1 cellular context compared by ENCODE assay signal in genomic region chr9:108869092-108869725, GRCh38.
TF ChIP-seq lines count a peak whose summit lies in the region.

No MANE protein-coding gene starts in this region.

TF ChIP-seq in HepG2, 621 proteins besides CTCF, POLR2A, EP300 and RAD21 (continued from another document and continues in another):
- TF ChIP-seq ARID5B (CRISPR knock-in tag; IDR thresholded peaks at IDR 0.05), result peak; percentile 84
- no peak for TF ChIP-seq CEBPZ (IDR thresholded peaks at IDR 0.05; ENCODE audit: low read length)
- TF ChIP-seq ZFX (CRISPR knock-in tag; IDR thresholded peaks at IDR 0.05; ENCODE audit: low read depth), result 0 out of 2 replicates have a peak, but pooled peaks have one; percentile 40
- TF ChIP-seq ZNF616 (CRISPR knock-in tag; IDR thresholded peaks at IDR 0.05; ENCODE audit: low read depth), result no peak
- TF ChIP-seq PBX3 (CRISPR knock-in tag; IDR thresholded peaks at IDR 0.05; ENCODE audit: borderline replicate concordance), result no peak
- peak; percentile 53; the same call in 1 of the 2 replicates for TF ChIP-seq FOSL1 (CRISPR knock-in tag; IDR thresholded peaks at IDR 0.05; ENCODE audit: borderline replicate concordance)
- TF ChIP-seq ZNF564 (CRISPR knock-in tag; IDR thresholded peaks at IDR 0.05), result 0 out of 2 replicates have a peak, but pooled peaks have one; percentile 27
- TF ChIP-seq ZNF414 (CRISPR knock-in tag; IDR thresholded peaks at IDR 0.05), result 0 out of 2 replicates have a peak, but pooled peaks have one; percentile 65
- no peak for TF ChIP-seq TCF7L2 (IDR thresholded peaks at IDR 0.05; ENCODE audit: low read depth, low read length)
- no peak for TF ChIP-seq SNAPC5 (CRISPR knock-in tag; IDR thresholded peaks at IDR 0.05; ENCODE audit: borderline replicate concordance)
- no peak for TF ChIP-seq ZNF17 (CRISPR knock-in tag; IDR thresholded peaks at IDR 0.05)
- peak; percentile 88 for TF ChIP-seq SKIL (CRISPR knock-in tag; IDR thresholded peaks at IDR 0.05; ENCODE audit: borderline replicate concordance)
- no peak for TF ChIP-seq ZNF180 (CRISPR knock-in tag; IDR thresholded peaks at IDR 0.05; ENCODE audit: borderline replicate concordance, low read depth)
- TF ChIP-seq JUND (CRISPR knock-in tag; IDR thresholded peaks at IDR 0.05), result no peak
- no peak for TF ChIP-seq ZBTB33 (CRISPR knock-in tag; IDR thresholded peaks at IDR 0.05)
- TF ChIP-seq ZNF354B (CRISPR knock-in tag; IDR thresholded peaks at IDR 0.05), result no peak
- peak; percentile 88 for TF ChIP-seq SP5 (CRISPR knock-in tag; IDR thresholded peaks at IDR 0.05; ENCODE audit: borderline replicate concordance, low read depth)
- no peak for TF ChIP-seq ZNF562 (CRISPR knock-in tag; IDR thresholded peaks at IDR 0.05; ENCODE audit: borderline replicate concordance)
- TF ChIP-seq ZNF772 (CRISPR knock-in tag; IDR thresholded peaks at IDR 0.05), result peak; percentile 58; the same call in 1 of the 2 replicates
- TF ChIP-seq SMAD1 (CRISPR knock-in tag; IDR thresholded peaks at IDR 0.05; ENCODE audit: borderline replicate concordance, low read depth), result no peak
- TF ChIP-seq ZNF660 (CRISPR knock-in tag; IDR thresholded peaks at IDR 0.05; ENCODE audit: borderline replicate concordance, low read depth), result no peak
- peak; percentile 62 for TF ChIP-seq ZBTB40 (IDR thresholded peaks at IDR 0.05)
- peak; percentile 88 for TF ChIP-seq ZBTB40 (CRISPR knock-in tag; IDR thresholded peaks at IDR 0.05)
- no peak for TF ChIP-seq ZNF513 (CRISPR knock-in tag; conservative IDR thresholded peaks at IDR 0.05)
- no peak; the same call in 1 of the 2 replicates for TF ChIP-seq SMYD3 (CRISPR knock-in tag; IDR thresholded peaks at IDR 0.05)
- no peak for TF ChIP-seq ARHGAP35 (CRISPR knock-in tag; IDR thresholded peaks at IDR 0.05; ENCODE audit: borderline replicate concordance)
- TF ChIP-seq ZMYM4 (CRISPR knock-in tag; IDR thresholded peaks at IDR 0.05), result peak; percentile 76
- no peak for TF ChIP-seq ZNF773 (CRISPR knock-in tag; IDR thresholded peaks at IDR 0.05; ENCODE audit: borderline replicate concordance)
- TF ChIP-seq KDM5B (CRISPR knock-in tag; IDR thresholded peaks at IDR 0.05; ENCODE audit: borderline replicate concordance), result no peak
- TF ChIP-seq NCOA5 (CRISPR knock-in tag; IDR thresholded peaks at IDR 0.05), result no peak
- no peak for TF ChIP-seq ZNF589 (CRISPR knock-in tag; conservative IDR thresholded peaks at IDR 0.05)
